In genomic region chr3:150329408-150329807, GRCh38 we compare ENCODE assay signal across 17 cellular contexts.
DNase-seq lines count a peak whose midpoint lies in the region; ATAC-seq, FAIRE-seq and TF ChIP-seq lines count a peak whose summit lies in the region.
"Had no signal": no experiment of that assay in that cellular context is flagged by ENCODE, and none has a peak within 500 bp of the region (broad histone marks: within the 10 kb centered on the region; RNA-seq: fewer than 3 reads in every experiment).

No MANE protein-coding gene starts in this region.

- no peaks in the 10 kb centered on the region for H3K36me3 Mint-ChIP-seq in activated naive CD4-positive, alpha-beta T cell treated with anti-CD3 and anti-CD28 coated beads, Interleukin-2, amount 50 U/mL, for 72 hours
- H3K36me3 Mint-ChIP-seq: CD4-positive, alpha-beta memory T cell had no signal

- DNase-seq in activated naive CD4-positive, alpha-beta T cell treated with anti-CD3 and anti-CD28 coated beads, Interleukin-2, amount 50 U/mL, for 72 hours (ENCODE audit: low spot score in 2 of 2): no peak
- DNase-seq in activated naive CD4-positive, alpha-beta T cell treated with Interleukin-2 at 50 U/mL for 16 hours: no peak
- DNase-seq in HT1080 (ENCODE audit: low read depth): peak; percentile 63
- peak; percentile 33 for DNase-seq in fibroblast of mammary gland (ENCODE audit: low read depth)
- no peak for DNase-seq in MG63
- DNase-seq in D721Med (ENCODE audit: insufficient read length, low spot score): no peak
- DNase-seq: ACHN; CD4-positive, alpha-beta memory T cell; DND-41; GF-D8; HFFc6; IMR-90; Kasumi-1; NCI-H2107; NCI-H69 had no signal

- H3K27me3 ChIP-seq in MG63: no peaks in the 10 kb centered on the region
- H3K27me3 ChIP-seq: SJSA1 had no signal

- H3K27ac Mint-ChIP-seq in activated naive CD4-positive, alpha-beta T cell treated with anti-CD3 and anti-CD28 coated beads, Interleukin-2, amount 50 U/mL, for 72 hours: no peak overlapping the region
- H3K27ac Mint-ChIP-seq: CD4-positive, alpha-beta memory T cell; HFFc6 had no signal

- FAIRE-seq in D721Med (lab: Jason Lieb, UNC): no peak

- TF ChIP-seq CTCF in fibroblast of mammary gland (conservative IDR thresholded peaks at IDR 0.05; ENCODE audit: control insufficient read depth, insufficient read depth, low read depth, low read length): no peak
- no peak for TF ChIP-seq CTCF in D721Med (IDR thresholded peaks at IDR 0.05; ENCODE audit: insufficient read depth, missing control alignments)

- ATAC-seq in activated naive CD4-positive, alpha-beta T cell treated with anti-CD3 and anti-CD28 coated beads, Interleukin-2, amount 50 U/mL, for 72 hours: peak; percentile 60 to 91
- ATAC-seq in HG02588 (IDR thresholded peaks at IDR 0.05; ENCODE audit: unreplicated experiment): no peak

- H3K9me3 ChIP-seq in MG63: no peaks in the 10 kb centered on the region
- H3K9me3 ChIP-seq: SJSA1 had no signal

- no peaks in the 10 kb centered on the region for H3K36me3 ChIP-seq in MG63
- H3K36me3 ChIP-seq: SJSA1 had no signal

- H3K4me3 ChIP-seq in fibroblast of mammary gland (ENCODE audit: control insufficient read depth, low read depth, low read length): no peak overlapping the region
- H3K4me3 ChIP-seq in MG63: no peak overlapping the region
- H3K4me3 ChIP-seq: SJSA1 had no signal

- peaks cover 0 to 7% of the 10 kb centered on the region in 2 donors for H3K9me3 Mint-ChIP-seq in activated naive CD4-positive, alpha-beta T cell treated with anti-CD3 and anti-CD28 coated beads, Interleukin-2, amount 50 U/mL, for 72 hours
- H3K9me3 Mint-ChIP-seq: HFFc6 had no signal

Comparison
In these comparisons a context has a peak if more than half of its experiments do, and no peak if none do; other contexts are left out.
1. DNase-seq: peak in HT1080 (single experiment) and fibroblast of mammary gland (single experiment); none in activated naive CD4-positive, alpha-beta T cell treated with anti-CD3 and anti-CD28 coated beads, Interleukin-2, amount 50 U/mL, for 72 hours (0 of 2), activated naive CD4-positive, alpha-beta T cell treated with Interleukin-2 at 50 U/mL for 16 hours (single experiment), MG63 (single experiment) and D721Med (single experiment).